15 cellular contexts compared by ENCODE assay signal in genomic region chr6:15642276-15642675, GRCh38. TPM values are rescaled to one million over a fixed set of nuclear protein-coding genes. Genes with fewer than 3 reads are reported as not detected.
DNase-seq lines count a peak whose midpoint lies in the region; ATAC-seq, FAIRE-seq and TF ChIP-seq lines count a peak whose summit lies in the region.
"Had no signal": no experiment of that assay in that cellular context is flagged by ENCODE, and none has a peak within 500 bp of the region (broad histone marks: within the 10 kb centered on the region; RNA-seq: fewer than 3 reads in every experiment).

No MANE protein-coding gene starts in this region.

- H3K9me3 ChIP-seq in cardiac muscle cell (ENCODE audit: low read depth) (no peaks in the 10 kb centered on the region), OCI-LY1 (ENCODE audit: low read length) (peaks cover 11% of the 10 kb centered on the region), thyroid gland (no peaks in the 10 kb centered on the region), vagina (peaks cover 16% of the 10 kb centered on the region)
- H3K9me3 ChIP-seq: pancreas had no signal

- H3K27ac ChIP-seq in cardiac muscle cell (no peak overlapping the region), OCI-LY1 (ENCODE audit: low read depth, low read length, poor library complexity, severe bottlenecking) (no peak overlapping the region), thyroid gland (no peak overlapping the region), vagina (no peak overlapping the region)
- H3K27ac ChIP-seq: BLaER1, pancreas had no signal

- no peaks in the 10 kb centered on the region for H4K20me1 ChIP-seq in OCI-LY1 (ENCODE audit: insufficient read depth, low read length)

- no peak overlapping the region for H3K4me2 ChIP-seq in OCI-LY1 (ENCODE audit: low read length)
- H3K4me2 ChIP-seq: BLaER1 had no signal

- peaks cover 15% of the 10 kb centered on the region for H3K79me2 ChIP-seq in OCI-LY1 (ENCODE audit: insufficient read depth, low read length)

- H3K4me3 ChIP-seq in cardiac muscle cell = no peak overlapping the region
- H3K4me3 ChIP-seq in OCI-LY1 (ENCODE audit: low read depth, low read length, poor library complexity, severe bottlenecking) = no peak overlapping the region
- H3K4me3 ChIP-seq in fibroblast of mammary gland (ENCODE audit: control insufficient read depth, low read depth, low read length) = no peak overlapping the region
- no peak overlapping the region for H3K4me3 ChIP-seq in thyroid gland (replicated peaks in 1 of 3)
- no peak overlapping the region for H3K4me3 ChIP-seq in vagina
- H3K4me3 ChIP-seq: BLaER1, pancreas had no signal

- H3K27me3 ChIP-seq in cardiac muscle cell (no peaks in the 10 kb centered on the region), OCI-LY1 (ENCODE audit: insufficient read depth, low read length) (no peaks in the 10 kb centered on the region), thyroid gland (no peaks in the 10 kb centered on the region), vagina (no peaks in the 10 kb centered on the region)
- H3K27me3 ChIP-seq: BLaER1, pancreas had no signal

- no peaks in the 10 kb centered on the region for H3K9me2 ChIP-seq in OCI-LY1 (ENCODE audit: low read depth, low read length)

- 71 to 77% methylated on average over 4 of the region's 4 CpGs for WGBS in thyroid gland, 2 donors

- H3K4me1 ChIP-seq in cardiac muscle cell (ENCODE audit: low read depth) = no peaks in the 10 kb centered on the region
- H3K4me1 ChIP-seq in OCI-LY1 (ENCODE audit: insufficient read depth, low read length, severe bottlenecking) = no peaks in the 10 kb centered on the region
- H3K4me1 ChIP-seq in thyroid gland = no peaks in the 10 kb centered on the region
- H3K4me1 ChIP-seq in vagina = no peaks in the 10 kb centered on the region
- H3K4me1 ChIP-seq: BLaER1, pancreas had no signal

- no peak for ATAC-seq in left cardiac atrium
- ATAC-seq: pancreas; stimulated activated naive CD8-positive, alpha-beta T cell treated with anti-CD3 and anti-CD28 coated beads, Interleukin-15, amount 100 ng/mL, for 72 hours had no signal

- no peaks in the 10 kb centered on the region for H3F3A ChIP-seq in OCI-LY1 (ENCODE audit: insufficient read depth, low read length)

- intact Hi-C loops in left cardiac atrium (cut with DNase I) = no loop called here
- intact Hi-C loops in thyroid gland (cut with DNase I) = no loop called here
- intact Hi-C loops in vagina (cut with DNase I) = no loop called here

- no peak for FAIRE-seq in GM19239 (lab: Jason Lieb, UNC)
- FAIRE-seq: pancreas had no signal

- H3K36me3 ChIP-seq in cardiac muscle cell (no peaks in the 10 kb centered on the region), OCI-LY1 (ENCODE audit: insufficient read depth, low read length) (peaks cover 68% of the 10 kb centered on the region), thyroid gland (no peaks in the 10 kb centered on the region), vagina (peaks cover 0 to 8% of the 10 kb centered on the region in 2 donors)
- H3K36me3 ChIP-seq: pancreas had no signal

- TF ChIP-seq CTCF in cardiac muscle cell (IDR thresholded peaks at IDR 0.05; ENCODE audit: low read depth, low read length) (peak; percentile 39), OCI-LY1 (IDR thresholded peaks at IDR 0.05; ENCODE audit: low read length) (peak; percentile 58; the same call in 1 of the 2 replicates), fibroblast of mammary gland (conservative IDR thresholded peaks at IDR 0.05; ENCODE audit: control insufficient read depth, insufficient read depth, low read depth, low read length) (peak; percentile 41), thyroid gland (IDR thresholded peaks at IDR 0.05) (no peak), vagina (IDR thresholded peaks at IDR 0.05) (no peak)

- H3K9ac ChIP-seq in OCI-LY1 (ENCODE audit: low read length) = no peak overlapping the region
- H3K9ac ChIP-seq: BLaER1 had no signal

- peak in 1 of 2 donors; percentile 9 for DNase-seq in cardiac muscle cell (ENCODE audit: low read depth in 1 of 2, low spot score in 1 of 2)
- DNase-seq in left cardiac atrium = no peak
- no peak for DNase-seq in fibroblast of mammary gland (ENCODE audit: low read depth)
- DNase-seq in GM19239 (ENCODE audit: insufficient read length, low spot score) = no peak
- DNase-seq in NCI-H345 (lab: John Stamatoyannopoulos, UW) = no peak
- DNase-seq in thyroid gland = no peak
- DNase-seq in vagina (ENCODE audit: extremely low spot score in 2 of 2) = no peak
- DNase-seq: activated T-cell treated with anti-CD3 and anti-CD28 coated beads for 4 hours; NCI-H1417 treated with DMSO at 0.1 percent for 48 hours; OCI-M1; pancreas; stimulated activated CD4-positive, alpha-beta T cell treated with anti-CD3 and anti-CD28 coated beads, Interleukin-1b, Interleukin-23, amount 100 ng/mL, for 48 hours; stimulated activated naive CD8-positive, alpha-beta T cell treated with anti-CD3 and anti-CD28 coated beads, Interleukin-15, amount 100 ng/mL, for 72 hours had no signal

- TF ChIP-seq POLR2A in thyroid gland (IDR thresholded peaks at IDR 0.05) (no peak), vagina (IDR thresholded peaks at IDR 0.05) (no peak)

- H2AFZ ChIP-seq in OCI-LY1 (ENCODE audit: low read length) = no peak overlapping the region

RNA-seq across cellular contexts. Expression of gene DTNBP1, which starts 20.6 kb away (rescaled TPM):
- total RNA-seq in cardiac muscle cell = 8.0 and 9.2 TPM in 2 replicates
- polyA plus RNA-seq in cardiac muscle cell = 41.6 and 44.7 TPM in 2 replicates
- total RNA-seq in left cardiac atrium = 10 to 100 TPM; 18.9 to 23.2 TPM
- total RNA-seq in thyroid gland = 10 to 100 TPM; 10.3 to 19.2 (median 12.2) TPM
- 18.2 TPM for total RNA-seq in vagina

Comparison
In these comparisons a context has a peak if more than half of its experiments do, and no peak if none do; other contexts are left out.
1. CTCF ChIP-seq: peak in cardiac muscle cell (single experiment), OCI-LY1 (single experiment) and fibroblast of mammary gland (single experiment); none in thyroid gland (0 of 6) and vagina (0 of 3).